ENCODE assay signal across 8 cellular contexts in the genomic region with DNA sequence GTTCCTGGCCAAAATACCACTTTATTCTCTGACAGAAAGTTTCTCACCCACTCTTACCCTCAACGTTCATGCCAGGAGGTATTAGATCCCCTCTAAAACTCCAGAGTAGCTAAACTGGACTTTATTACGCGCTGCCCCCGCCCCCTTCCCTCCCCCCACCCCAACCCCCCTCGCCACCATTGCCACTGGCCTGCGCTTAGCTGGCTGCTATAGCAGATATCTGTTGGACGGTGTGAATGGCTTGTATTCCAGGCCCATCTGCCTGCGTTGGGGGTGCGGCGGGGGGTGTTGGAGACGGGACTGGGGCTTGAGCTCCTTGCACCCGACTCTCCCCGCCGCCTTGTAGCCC. TPM values are rescaled to one million over a fixed set of nuclear protein-coding genes. Genes with fewer than 3 reads are reported as not detected.
DNase-seq lines count a peak whose midpoint lies in the region; ATAC-seq and TF ChIP-seq lines count a peak whose summit lies in the region.

No MANE protein-coding gene starts in this region.

- ATAC-seq in HG03095 (IDR thresholded peaks at IDR 0.05; ENCODE audit: unreplicated experiment), result peak; percentile 3

- peak overlapping the region; percentile 96 for H3K27ac ChIP-seq in A673 (ENCODE audit: low read depth, low read length, poor library complexity, severe bottlenecking)
- H3K27ac ChIP-seq in breast epithelium, result peak overlapping the region; percentile 93

- intact Hi-C loops in A673 (cut with micrococcal nuclease; ENCODE audit: unreplicated experiment) (no loop called here), breast epithelium (cut with DNase I; ENCODE audit: low total_unique reads) (loop anchor here (10.0 kb wide), 1 partner anchor 251 kb away; the partner anchor contains the start of genes BCL2L2 and PPP1R3E)

- H3K9me3 ChIP-seq in A673 (ENCODE audit: low read depth, low read length, poor library complexity, severe bottlenecking), result no peaks in the 10 kb centered on the region
- no peaks in the 10 kb centered on the region for H3K9me3 ChIP-seq in breast epithelium
- no peaks in the 10 kb centered on the region for H3K9me3 ChIP-seq in mucosa of stomach (ENCODE audit: control insufficient read depth, low read length)

- DNase-seq in A673 (ENCODE audit: low spot score) (no peak), breast epithelium (ENCODE audit: low spot score in 2 of 2) (no peak), Ammon's horn (ENCODE audit: low spot score) (no peak), NCI-H345 (lab: John Stamatoyannopoulos, UW) (no peak), MV-4-11 (lab: John Stamatoyannopoulos, UW) (no peak), GM13976 (ENCODE audit: low spot score) (no peak)

- H3K9ac ChIP-seq in mucosa of stomach (ENCODE audit: low read length), result peak overlapping the region; percentile 88

- H3K4me1 ChIP-seq in A673 (ENCODE audit: insufficient read depth, low read length, poor library complexity, severe bottlenecking), result peaks cover 8% of the 10 kb centered on the region
- no peaks in the 10 kb centered on the region for H3K4me1 ChIP-seq in breast epithelium
- peaks cover 23% of the 10 kb centered on the region for H3K4me1 ChIP-seq in mucosa of stomach (ENCODE audit: control insufficient read depth, insufficient read depth, low read length)

- BruUV-seq in A673 (replicated peaks; lab: Mats Ljungman, UMichigan), result no TSS peak

- TF ChIP-seq POLR2A in breast epithelium (IDR thresholded peaks at IDR 0.05), result no peak

- no peaks in the 10 kb centered on the region for H3K27me3 ChIP-seq in A673 (replicated peaks; ENCODE audit: insufficient read depth, low read depth, low read length, poor library complexity)
- no peaks in the 10 kb centered on the region for H3K27me3 ChIP-seq in breast epithelium
- H3K27me3 ChIP-seq in mucosa of stomach (ENCODE audit: control insufficient read depth, insufficient read depth, low read length), result no peaks in the 10 kb centered on the region

- no peak for TF ChIP-seq CTCF in A673 (conservative IDR thresholded peaks at IDR 0.05; ENCODE audit: low read depth, low read length)
- TF ChIP-seq CTCF in breast epithelium (IDR thresholded peaks at IDR 0.05), result no peak
- TF ChIP-seq CTCF in GM13976 (IDR thresholded peaks at IDR 0.05; ENCODE audit: borderline replicate concordance, control extremely low read depth, extremely low read depth, insufficient read depth, missing control alignments), result no peak

- CTCF ChIA-PET in A673 (lab: Charles Lee), result interaction anchor here (0.7 kb wide), 1 partner anchor 77 kb away, joined by 4 read pairs; no protein-coding TSS in a partner anchor

- POLR2A ChIA-PET in A673 (lab: Charles Lee; ENCODE audit: low non-redundant PET), result interaction anchor here (0.6 kb wide), 1 partner anchor 466 kb away, joined by 3 read pairs; no protein-coding TSS in a partner anchor

- H3K36me3 ChIP-seq in A673 (ENCODE audit: insufficient read depth, low read length, poor library complexity, severe bottlenecking) (peaks cover 11% of the 10 kb centered on the region), breast epithelium (no peaks in the 10 kb centered on the region), mucosa of stomach (ENCODE audit: control insufficient read depth, insufficient read depth, low read length) (peaks cover 14% of the 10 kb centered on the region)

- H3K4me3 ChIP-seq in A673 (ENCODE audit: low read depth, low read length, poor library complexity, severe bottlenecking), result peak overlapping the region; percentile 74
- H3K4me3 ChIP-seq in breast epithelium, result peak overlapping the region; percentile 75 to 97 (median 86)
- H3K4me3 ChIP-seq in mucosa of stomach (ENCODE audit: low read length), result peak overlapping the region; percentile 81

- in situ Hi-C loops in GM13976 (cut with MboI; ENCODE audit: low sequenced_read_pairs, unreplicated experiment), result no loop called here

RNA-seq across cellular contexts. Expression of gene THTPA, which starts 0.6 kb away (rescaled TPM):
- 12.3 and 18.9 TPM in 2 replicates for total RNA-seq in A673 (2021)
- 10 to 100 TPM; 13.6 to 22.1 (median 21.0) TPM for total RNA-seq in breast epithelium

RNA-seq across cellular contexts. Expression of gene ZFHX2, which starts 3.9 kb away (rescaled TPM):
- total RNA-seq in A673 (2021), result 4.8 and 5.8 TPM in 2 replicates
- 1 to 10 TPM in 1 of 3 donors, under 1 TPM in 2; 0.48 to 1.2 (median 0.66) TPM for total RNA-seq in breast epithelium

RNA-seq across cellular contexts. Expression of gene AP1G2, which starts 12.1 kb away (rescaled TPM):
- 26.0 and 40.1 TPM in 2 replicates for total RNA-seq in A673 (2021)
- total RNA-seq in breast epithelium, result 100 to 1,000 TPM in 2 of 3 donors, 10 to 100 TPM in 1; 30.9 to 172 (median 149) TPM

RNA-seq across cellular contexts. Expression of gene JPH4, which starts 23.1 kb away (rescaled TPM):
- total RNA-seq in A673 (2021) (0.22 TPM in 1 of 2 replicates, not detected in the other), breast epithelium (under 1 TPM; 0.66 to 0.96 (median 0.73) TPM)
